19 cellular contexts compared by ENCODE assay signal in the genomic region with DNA sequence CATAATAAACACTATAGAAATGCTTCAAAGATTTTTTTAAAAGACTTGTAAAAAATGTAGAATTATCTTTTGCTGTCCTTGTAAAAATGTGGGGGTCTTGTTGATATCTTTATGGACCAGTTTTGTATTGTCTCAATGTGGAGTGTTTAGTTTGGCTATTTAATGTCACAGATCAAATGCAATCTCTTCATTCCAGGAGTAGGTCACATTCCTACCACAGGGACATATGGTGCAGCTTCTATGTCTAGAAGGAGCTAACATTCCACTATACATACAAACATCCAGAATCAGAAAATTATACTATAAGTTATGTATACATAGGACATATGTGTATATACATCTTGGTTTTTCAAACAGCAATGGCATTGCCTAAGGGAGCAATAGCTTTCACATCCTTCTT.
"Had no signal": no experiment of that assay in that cellular context is flagged by ENCODE, and none has a peak within 500 bp of the region (broad histone marks: within the 10 kb centered on the region; RNA-seq: fewer than 3 reads in every experiment).

No MANE protein-coding gene starts in this region.

- DNase-seq: activated CD4-positive, alpha-beta memory T cell treated with anti-CD3 and anti-CD28 coated beads, Interleukin-2, amount 10 ng/mL, durations not matched to agents 7 days and 5 days; activated CD4-positive, alpha-beta T cell treated with anti-CD3 and anti-CD28 coated beads, Interleukin-2, amount 10 ng/mL, durations not matched to agents 24 days and 14 days; activated effector memory CD4-positive, alpha-beta T cell treated with Interleukin-2 at 50 U/mL for 16 hours; activated naive CD4-positive, alpha-beta T cell treated with anti-CD3 and anti-CD28 coated beads, Interleukin-2, amount 10 ng/mL, durations not matched to agents 7 days and 5 days; activated T-cell treated with anti-CD3 and anti-CD28 coated beads, Interleukin-2, amount 50 U/mL, for 72 hours; amygdala; effector CD4-positive, alpha-beta T cell; hippocampal formation; kidney glomerular epithelial cell; left lung; naive B cell; occipital lobe; posterior cingulate gyrus; stimulated activated CD4-positive, alpha-beta T cell treated with anti-CD3 and anti-CD28 coated beads, Interleukin-4, amount 100 ng/mL, for 4 hours; stimulated activated naive CD8-positive, alpha-beta T cell treated with anti-CD3 and anti-CD28 coated beads, Interleukin-15, amount 100 ng/mL, for 72 hours; tibial artery had no signal

- H3K36me3 Mint-ChIP-seq: activated naive CD4-positive, alpha-beta T cell treated with anti-CD3 and anti-CD28 coated beads, Interleukin-2, amount 10 ng/mL, durations not matched to agents 7 days and 5 days; naive B cell had no signal

- H3K9me3 ChIP-seq: tibial artery had no signal

- H3K9me3 Mint-ChIP-seq: activated CD4-positive, alpha-beta memory T cell treated with anti-CD3 and anti-CD28 coated beads, Interleukin-2, amount 10 ng/mL, durations not matched to agents 7 days and 5 days; naive B cell had no signal

- H3K36me3 ChIP-seq: cardiac muscle cell, left lung, tibial artery had no signal

- H3K4me1 Mint-ChIP-seq: activated CD4-positive, alpha-beta memory T cell treated with anti-CD3 and anti-CD28 coated beads, Interleukin-2, amount 10 ng/mL, durations not matched to agents 7 days and 5 days; activated CD4-positive, alpha-beta T cell treated with anti-CD3 and anti-CD28 coated beads, Interleukin-2, amount 10 ng/mL, durations not matched to agents 24 days and 14 days; activated naive CD4-positive, alpha-beta T cell treated with anti-CD3 and anti-CD28 coated beads, Interleukin-2, amount 10 ng/mL, durations not matched to agents 7 days and 5 days; stimulated activated naive CD8-positive, alpha-beta T cell treated with anti-CD3 and anti-CD28 coated beads, Interleukin-15, amount 100 ng/mL, for 72 hours had no signal

- H3K27ac Mint-ChIP-seq: activated CD4-positive, alpha-beta memory T cell treated with anti-CD3 and anti-CD28 coated beads, Interleukin-2, amount 10 ng/mL, durations not matched to agents 7 days and 5 days; activated CD4-positive, alpha-beta T cell treated with anti-CD3 and anti-CD28 coated beads, Interleukin-2, amount 10 ng/mL, durations not matched to agents 24 days and 14 days; activated naive CD4-positive, alpha-beta T cell treated with anti-CD3 and anti-CD28 coated beads, Interleukin-2, amount 10 ng/mL, durations not matched to agents 7 days and 5 days; activated T-cell treated with anti-CD3 and anti-CD28 coated beads, Interleukin-2, amount 50 U/mL, for 72 hours; stimulated activated naive CD8-positive, alpha-beta T cell treated with anti-CD3 and anti-CD28 coated beads, Interleukin-15, amount 100 ng/mL, for 72 hours had no signal

- H3K4me1 ChIP-seq: left lung, tibial artery had no signal

- H3K27ac ChIP-seq: cardiac muscle cell, left lung, tibial artery, VCaP had no signal

- H3K4me3 Mint-ChIP-seq: activated CD4-positive, alpha-beta memory T cell treated with anti-CD3 and anti-CD28 coated beads, Interleukin-2, amount 10 ng/mL, durations not matched to agents 7 days and 5 days; activated CD4-positive, alpha-beta T cell treated with anti-CD3 and anti-CD28 coated beads, Interleukin-2, amount 10 ng/mL, durations not matched to agents 24 days and 14 days; activated naive CD4-positive, alpha-beta T cell treated with anti-CD3 and anti-CD28 coated beads, Interleukin-2, amount 10 ng/mL, durations not matched to agents 7 days and 5 days; activated T-cell treated with anti-CD3 and anti-CD28 coated beads, Interleukin-2, amount 50 U/mL, for 72 hours; naive B cell; stimulated activated naive CD8-positive, alpha-beta T cell treated with anti-CD3 and anti-CD28 coated beads, Interleukin-15, amount 100 ng/mL, for 72 hours had no signal

- H3K27me3 ChIP-seq: cardiac muscle cell, left lung, tibial artery had no signal

- H3K4me3 ChIP-seq: cardiac muscle cell, left lung, lung, tibial artery had no signal

- H3K27me3 Mint-ChIP-seq: activated CD4-positive, alpha-beta memory T cell treated with anti-CD3 and anti-CD28 coated beads, Interleukin-2, amount 10 ng/mL, durations not matched to agents 7 days and 5 days; activated naive CD4-positive, alpha-beta T cell treated with anti-CD3 and anti-CD28 coated beads, Interleukin-2, amount 10 ng/mL, durations not matched to agents 7 days and 5 days; naive B cell; stimulated activated naive CD8-positive, alpha-beta T cell treated with anti-CD3 and anti-CD28 coated beads, Interleukin-15, amount 100 ng/mL, for 72 hours had no signal
